27 cellular contexts compared by ENCODE assay signal in genomic region chr2:231579560-231579959, GRCh38. TPM values are rescaled to one million over a fixed set of nuclear protein-coding genes. Genes with fewer than 3 reads are reported as not detected.
"Had no signal": no experiment of that assay in that cellular context is flagged by ENCODE, and none has a peak within 500 bp of the region (broad histone marks: within the 10 kb centered on the region; RNA-seq: fewer than 3 reads in every experiment).

No MANE protein-coding gene starts in this region.

- H3K36me3 ChIP-seq: WERI-Rb-1 had no signal

- H3K27ac ChIP-seq: body of pancreas, SK-N-MC, WERI-Rb-1 had no signal

- DNase-seq: activated CD4-positive, alpha-beta T cell treated with anti-CD3 and anti-CD28 coated beads for 4 hours; activated CD4-positive, alpha-beta T cell treated with anti-CD3 and anti-CD28 coated beads, Interleukin-2, amount 50 U/mL, for 4 hours; activated CD8-positive, alpha-beta memory T cell treated with anti-CD3 and anti-CD28 coated beads, Interleukin-2, amount 50 U/mL, for 48 hours; activated CD8-positive, alpha-beta T cell treated with anti-CD3 and anti-CD28 coated beads, Interleukin-2, amount 10 ng/mL, durations not matched to agents 7 days and 5 days; activated naive CD4-positive, alpha-beta T cell treated with anti-CD3 and anti-CD28 coated beads, Interleukin-2, amount 50 U/mL, for 16 hours; activated naive CD8-positive, alpha-beta T cell treated with anti-CD3 and anti-CD28 coated beads, Interleukin-2, amount 10 ng/mL, durations not matched to agents 7 days and 5 days; activated T-cell treated with anti-CD3 and anti-CD28 coated beads, Interleukin-2, amount 50 U/mL, for 1 hour; aorta; body of pancreas; NCI-H1105; NCI-H1436; NCI-H1694 treated with DMSO at 0.1 percent for 48 hours; NCI-H2029 treated with DMSO at 0.1 percent for 48 hours; NCI-H345; NCI-H510A treated with DMSO at 0.1 percent for 48 hours; NCI-H69; NK-92 treated with Interleukin-12 subunit alpha and Interleukin-12 subunit beta, amount 100 ng/mL, for 24 hours; OCI-M1; RPMI8226; T-helper 1 cell; WERI-Rb-1 had no signal

- ATAC-seq: activated CD4-positive, CD25-positive, alpha-beta regulatory T cell treated with anti-CD3 and anti-CD28 coated beads, Interleukin-2, amount 50 U/mL, for 24 hours; activated CD8-positive, alpha-beta T cell treated with anti-CD3 and anti-CD28 coated beads, Interleukin-2, amount 10 ng/mL, durations not matched to agents 7 days and 5 days; body of pancreas; Panc1; Right ventricle myocardium inferior had no signal

- H3K4me1 ChIP-seq: body of pancreas had no signal

- H3K9me3 ChIP-seq: body of pancreas had no signal

- H3K4me3 ChIP-seq: body of pancreas, SK-N-MC had no signal

- H3K27me3 ChIP-seq: body of pancreas had no signal

RNA-seq across cellular contexts. Expression of gene TEX44, which starts 13.1 kb away (rescaled TPM):
- total RNA-seq: activated CD8-positive, alpha-beta T cell treated with anti-CD3 and anti-CD28 coated beads, Interleukin-2, amount 10 ng/mL, durations not matched to agents 7 days and 5 days; activated naive CD8-positive, alpha-beta T cell treated with anti-CD3 and anti-CD28 coated beads, Interleukin-2, amount 10 ng/mL, durations not matched to agents 7 days and 5 days; aorta; body of pancreas; MCF 10A; Right ventricle myocardium inferior; T-helper 2 cell treated with Interferon-gamma antibody and Interleukin-4, amounts not matched to agents 100 ng/mL and 5 ng/mL, for 36 hours had no signal
- polyA plus RNA-seq: aorta had no signal

RNA-seq across cellular contexts. Expression of gene NMUR1, which starts 49.3 kb away (rescaled TPM):
- total RNA-seq: MCF 10A had no signal
